2 cellular contexts compared by ENCODE assay signal in genomic region chr12:45357547-45358417, GRCh38.
TF ChIP-seq lines count a peak whose summit lies in the region.

No MANE protein-coding gene starts in this region.

TF ChIP-seq in IMR-90, 13 proteins besides CTCF, POLR2A, EP300 and RAD21 (continued from another document):
- no peak for TF ChIP-seq BHLHE40 (IDR thresholded peaks at IDR 0.05; ENCODE audit: low read depth, low read length)
- TF ChIP-seq USF2 (IDR thresholded peaks at IDR 0.05; ENCODE audit: low read depth, low read length), result no peak
- TF ChIP-seq RCOR1 (IDR thresholded peaks at IDR 0.05; ENCODE audit: insufficient replicate concordance, low read length), result no peak
- no peak for TF ChIP-seq MAZ (IDR thresholded peaks at IDR 0.05; ENCODE audit: borderline replicate concordance, low read depth, low read length)
- no peak for TF ChIP-seq SMC3 (IDR thresholded peaks at IDR 0.05; ENCODE audit: low read depth, low read length)
- no peak for TF ChIP-seq FOS (IDR thresholded peaks at IDR 0.05; ENCODE audit: low read depth, low read length)
- no peak for TF ChIP-seq NFE2L2 (IDR thresholded peaks at IDR 0.05; ENCODE audit: low read depth, low read length)
- TF ChIP-seq MXI1 (IDR thresholded peaks at IDR 0.05; ENCODE audit: borderline replicate concordance, low read depth, low read length), result no peak
- TF ChIP-seq CEBPB (IDR thresholded peaks at IDR 0.05; ENCODE audit: low read depth, low read length), result no peak
- no peak for TF ChIP-seq ELK1 (IDR thresholded peaks at IDR 0.05; ENCODE audit: borderline replicate concordance, low read depth, low read length)
- TF ChIP-seq MAFK (IDR thresholded peaks at IDR 0.05; ENCODE audit: low read depth, low read length), result no peak
- no peak for TF ChIP-seq CHD1 (IDR thresholded peaks at IDR 0.05; ENCODE audit: low read depth, low read length)

TF ChIP-seq in liver, 16 proteins besides CTCF, POLR2A, EP300 and RAD21 (continued from another document):
- TF ChIP-seq EGR1 (IDR thresholded peaks at IDR 0.05; ENCODE audit: low read depth in 2 of 2) (no peak), NR2F2 (IDR thresholded peaks at IDR 0.05) (peak; percentile 58), RXRA (IDR thresholded peaks at IDR 0.05) (peak; percentile 54 to 55)
TF ChIP-seq in liver: peak in this region for 3.
